1 cellular context compared by ENCODE assay signal in genomic region chr1:84506729-84507453, GRCh38.
TF ChIP-seq lines count a peak whose summit lies in the region.

No MANE protein-coding gene starts in this region.

TF ChIP-seq in HepG2, 621 proteins besides CTCF, POLR2A, EP300 and RAD21 (continued from another document and continues in another):
- TF ChIP-seq, protein P1, sequence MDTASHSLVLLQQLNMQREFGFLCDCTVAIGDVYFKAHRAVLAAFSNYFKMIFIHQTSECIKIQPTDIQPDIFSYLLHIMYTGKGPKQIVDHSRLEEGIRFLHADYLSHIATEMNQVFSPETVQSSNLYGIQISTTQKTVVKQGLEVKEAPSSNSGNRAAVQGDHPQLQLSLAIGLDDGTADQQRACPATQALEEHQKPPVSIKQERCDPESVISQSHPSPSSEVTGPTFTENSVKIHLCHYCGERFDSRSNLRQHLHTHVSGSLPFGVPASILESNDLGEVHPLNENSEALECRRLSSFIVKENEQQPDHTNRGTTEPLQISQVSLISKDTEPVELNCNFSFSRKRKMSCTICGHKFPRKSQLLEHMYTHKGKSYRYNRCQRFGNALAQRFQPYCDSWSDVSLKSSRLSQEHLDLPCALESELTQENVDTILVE (CRISPR knock-in tag; IDR thresholded peaks at IDR 0.05): no peak
- TF ChIP-seq KLF12 (CRISPR knock-in tag; IDR thresholded peaks at IDR 0.05; ENCODE audit: borderline replicate concordance): no peak
- no peak for TF ChIP-seq YY1 (IDR thresholded peaks at IDR 0.05; ENCODE audit: insufficient read depth, insufficient replicate concordance, low read depth, low read length)
- TF ChIP-seq ZNF841 (CRISPR knock-in tag; IDR thresholded peaks at IDR 0.05; ENCODE audit: borderline replicate concordance): no peak
- no peak for TF ChIP-seq TCF12 (IDR thresholded peaks at IDR 0.05)
- TF ChIP-seq TCF12 (CRISPR knock-in tag; IDR thresholded peaks at IDR 0.05): 0 out of 2 replicates have a peak, but pooled peaks have one; percentile 4
- no peak for TF ChIP-seq ZBTB44 (CRISPR knock-in tag; IDR thresholded peaks at IDR 0.05)
- TF ChIP-seq ZFY (CRISPR knock-in tag; IDR thresholded peaks at IDR 0.05): no peak
- no peak for TF ChIP-seq SIX4 (CRISPR knock-in tag; IDR thresholded peaks at IDR 0.05)
- no peak for TF ChIP-seq PCBP2 (optimal IDR thresholded peaks at IDR 0.05; ENCODE audit: low read depth, low read length, poor library complexity, severe bottlenecking)
- no peak for TF ChIP-seq NFIC (IDR thresholded peaks at IDR 0.05; ENCODE audit: low read length)
- no peak for TF ChIP-seq ZNF580 (CRISPR knock-in tag; IDR thresholded peaks at IDR 0.05; ENCODE audit: borderline replicate concordance, low read depth)
- TF ChIP-seq, protein P2, sequence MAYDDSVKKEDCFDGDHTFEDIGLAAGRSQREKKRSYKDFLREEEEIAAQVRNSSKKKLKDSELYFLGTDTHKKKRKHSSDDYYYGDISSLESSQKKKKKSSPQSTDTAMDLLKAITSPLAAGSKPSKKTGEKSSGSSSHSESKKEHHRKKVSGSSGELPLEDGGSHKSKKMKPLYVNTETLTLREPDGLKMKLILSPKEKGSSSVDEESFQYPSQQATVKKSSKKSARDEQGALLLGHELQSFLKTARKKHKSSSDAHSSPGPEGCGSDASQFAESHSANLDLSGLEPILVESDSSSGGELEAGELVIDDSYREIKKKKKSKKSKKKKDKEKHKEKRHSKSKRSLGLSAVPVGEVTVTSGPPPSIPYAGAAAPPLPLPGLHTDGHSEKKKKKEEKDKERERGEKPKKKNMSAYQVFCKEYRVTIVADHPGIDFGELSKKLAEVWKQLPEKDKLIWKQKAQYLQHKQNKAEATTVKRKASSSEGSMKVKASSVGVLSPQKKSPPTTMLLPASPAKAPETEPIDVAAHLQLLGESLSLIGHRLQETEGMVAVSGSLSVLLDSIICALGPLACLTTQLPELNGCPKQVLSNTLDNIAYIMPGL (CRISPR knock-in tag; IDR thresholded peaks at IDR 0.05; ENCODE audit: borderline replicate concordance in 1 of 2, low read depth in 1 of 2): no peak; a peak in 1 of 4 replicates
- TF ChIP-seq CCAR2 (optimal IDR thresholded peaks at IDR 0.05; ENCODE audit: low read depth, low read length): no peak
- TF ChIP-seq KAT8 (CRISPR knock-in tag; IDR thresholded peaks at IDR 0.05): 0 out of 2 replicates have a peak, but pooled peaks have one; percentile 10
- no peak for TF ChIP-seq ZSCAN30 (CRISPR knock-in tag; IDR thresholded peaks at IDR 0.05)
- no peak for TF ChIP-seq ZNF331 (CRISPR knock-in tag; IDR thresholded peaks at IDR 0.05)
- TF ChIP-seq GATA4 (IDR thresholded peaks at IDR 0.05; ENCODE audit: borderline replicate concordance, low read depth): 0 out of 2 replicates have a peak, but pooled peaks have one; percentile 0
- TF ChIP-seq, protein P3, sequence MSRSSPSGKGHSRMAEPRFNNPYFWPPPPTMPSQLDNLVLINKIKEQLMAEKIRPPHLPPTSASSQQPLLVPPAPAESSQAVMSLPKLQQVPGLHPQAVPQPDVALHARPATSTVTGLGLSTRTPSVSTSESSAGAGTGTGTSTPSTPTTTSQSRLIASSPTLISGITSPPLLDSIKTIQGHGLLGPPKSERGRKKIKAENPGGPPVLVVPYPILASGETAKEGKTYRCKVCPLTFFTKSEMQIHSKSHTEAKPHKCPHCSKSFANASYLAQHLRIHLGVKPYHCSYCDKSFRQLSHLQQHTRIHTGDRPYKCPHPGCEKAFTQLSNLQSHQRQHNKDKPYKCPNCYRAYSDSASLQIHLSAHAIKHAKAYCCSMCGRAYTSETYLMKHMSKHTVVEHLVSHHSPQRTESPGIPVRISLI (CRISPR knock-in tag; IDR thresholded peaks at IDR 0.05; ENCODE audit: borderline replicate concordance): no peak
- TF ChIP-seq ZNF292 (CRISPR knock-in tag; IDR thresholded peaks at IDR 0.05; ENCODE audit: borderline replicate concordance, low read depth): no peak
- 0 out of 2 replicates have a peak, but pooled peaks have one; percentile 8 for TF ChIP-seq NR2F2 (IDR thresholded peaks at IDR 0.05; ENCODE audit: borderline replicate concordance, low read depth)
- no peak for TF ChIP-seq TEAD3 (CRISPR knock-in tag; optimal IDR thresholded peaks at IDR 0.05; ENCODE audit: borderline replicate concordance)
- no peak for TF ChIP-seq ZNF235 (CRISPR knock-in tag; IDR thresholded peaks at IDR 0.05; ENCODE audit: borderline replicate concordance)
- TF ChIP-seq, protein P4, sequence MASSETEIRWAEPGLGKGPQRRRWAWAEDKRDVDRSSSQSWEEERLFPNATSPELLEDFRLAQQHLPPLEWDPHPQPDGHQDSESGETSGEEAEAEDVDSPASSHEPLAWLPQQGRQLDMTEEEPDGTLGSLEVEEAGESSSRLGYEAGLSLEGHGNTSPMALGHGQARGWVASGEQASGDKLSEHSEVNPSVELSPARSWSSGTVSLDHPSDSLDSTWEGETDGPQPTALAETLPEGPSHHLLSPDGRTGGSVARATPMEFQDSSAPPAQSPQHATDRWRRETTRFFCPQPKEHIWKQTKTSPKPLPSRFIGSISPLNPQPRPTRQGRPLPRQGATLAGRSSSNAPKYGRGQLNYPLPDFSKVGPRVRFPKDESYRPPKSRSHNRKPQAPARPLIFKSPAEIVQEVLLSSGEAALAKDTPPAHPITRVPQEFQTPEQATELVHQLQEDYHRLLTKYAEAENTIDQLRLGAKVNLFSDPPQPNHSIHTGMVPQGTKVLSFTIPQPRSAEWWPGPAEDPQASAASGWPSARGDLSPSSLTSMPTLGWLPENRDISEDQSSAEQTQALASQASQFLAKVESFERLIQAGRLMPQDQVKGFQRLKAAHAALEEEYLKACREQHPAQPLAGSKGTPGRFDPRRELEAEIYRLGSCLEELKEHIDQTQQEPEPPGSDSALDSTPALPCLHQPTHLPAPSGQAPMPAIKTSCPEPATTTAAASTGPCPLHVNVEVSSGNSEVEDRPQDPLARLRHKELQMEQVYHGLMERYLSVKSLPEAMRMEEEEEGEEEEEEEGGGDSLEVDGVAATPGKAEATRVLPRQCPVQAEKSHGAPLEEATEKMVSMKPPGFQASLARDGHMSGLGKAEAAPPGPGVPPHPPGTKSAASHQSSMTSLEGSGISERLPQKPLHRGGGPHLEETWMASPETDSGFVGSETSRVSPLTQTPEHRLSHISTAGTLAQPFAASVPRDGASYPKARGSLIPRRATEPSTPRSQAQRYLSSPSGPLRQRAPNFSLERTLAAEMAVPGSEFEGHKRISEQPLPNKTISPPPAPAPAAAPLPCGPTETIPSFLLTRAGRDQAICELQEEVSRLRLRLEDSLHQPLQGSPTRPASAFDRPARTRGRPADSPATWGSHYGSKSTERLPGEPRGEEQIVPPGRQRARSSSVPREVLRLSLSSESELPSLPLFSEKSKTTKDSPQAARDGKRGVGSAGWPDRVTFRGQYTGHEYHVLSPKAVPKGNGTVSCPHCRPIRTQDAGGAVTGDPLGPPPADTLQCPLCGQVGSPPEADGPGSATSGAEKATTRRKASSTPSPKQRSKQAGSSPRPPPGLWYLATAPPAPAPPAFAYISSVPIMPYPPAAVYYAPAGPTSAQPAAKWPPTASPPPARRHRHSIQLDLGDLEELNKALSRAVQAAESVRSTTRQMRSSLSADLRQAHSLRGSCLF (CRISPR knock-in tag; IDR thresholded peaks at IDR 0.05; ENCODE audit: borderline replicate concordance): no peak
- TF ChIP-seq JARID2 (CRISPR knock-in tag; IDR thresholded peaks at IDR 0.05; ENCODE audit: insufficient replicate concordance): no peak
- no peak for TF ChIP-seq ZNF720 (CRISPR knock-in tag; IDR thresholded peaks at IDR 0.05)
- TF ChIP-seq ZNF24 (IDR thresholded peaks at IDR 0.05): no peak
- no peak for TF ChIP-seq FOSL1 (CRISPR knock-in tag; IDR thresholded peaks at IDR 0.05; ENCODE audit: borderline replicate concordance)
- TF ChIP-seq MAFK (conservative IDR thresholded peaks at IDR 0.05 in 1 of 2, IDR thresholded peaks at IDR 0.05 in 1 of 2; ENCODE audit: low read length in 2 of 2): no peak
- TF ChIP-seq, protein P5, sequence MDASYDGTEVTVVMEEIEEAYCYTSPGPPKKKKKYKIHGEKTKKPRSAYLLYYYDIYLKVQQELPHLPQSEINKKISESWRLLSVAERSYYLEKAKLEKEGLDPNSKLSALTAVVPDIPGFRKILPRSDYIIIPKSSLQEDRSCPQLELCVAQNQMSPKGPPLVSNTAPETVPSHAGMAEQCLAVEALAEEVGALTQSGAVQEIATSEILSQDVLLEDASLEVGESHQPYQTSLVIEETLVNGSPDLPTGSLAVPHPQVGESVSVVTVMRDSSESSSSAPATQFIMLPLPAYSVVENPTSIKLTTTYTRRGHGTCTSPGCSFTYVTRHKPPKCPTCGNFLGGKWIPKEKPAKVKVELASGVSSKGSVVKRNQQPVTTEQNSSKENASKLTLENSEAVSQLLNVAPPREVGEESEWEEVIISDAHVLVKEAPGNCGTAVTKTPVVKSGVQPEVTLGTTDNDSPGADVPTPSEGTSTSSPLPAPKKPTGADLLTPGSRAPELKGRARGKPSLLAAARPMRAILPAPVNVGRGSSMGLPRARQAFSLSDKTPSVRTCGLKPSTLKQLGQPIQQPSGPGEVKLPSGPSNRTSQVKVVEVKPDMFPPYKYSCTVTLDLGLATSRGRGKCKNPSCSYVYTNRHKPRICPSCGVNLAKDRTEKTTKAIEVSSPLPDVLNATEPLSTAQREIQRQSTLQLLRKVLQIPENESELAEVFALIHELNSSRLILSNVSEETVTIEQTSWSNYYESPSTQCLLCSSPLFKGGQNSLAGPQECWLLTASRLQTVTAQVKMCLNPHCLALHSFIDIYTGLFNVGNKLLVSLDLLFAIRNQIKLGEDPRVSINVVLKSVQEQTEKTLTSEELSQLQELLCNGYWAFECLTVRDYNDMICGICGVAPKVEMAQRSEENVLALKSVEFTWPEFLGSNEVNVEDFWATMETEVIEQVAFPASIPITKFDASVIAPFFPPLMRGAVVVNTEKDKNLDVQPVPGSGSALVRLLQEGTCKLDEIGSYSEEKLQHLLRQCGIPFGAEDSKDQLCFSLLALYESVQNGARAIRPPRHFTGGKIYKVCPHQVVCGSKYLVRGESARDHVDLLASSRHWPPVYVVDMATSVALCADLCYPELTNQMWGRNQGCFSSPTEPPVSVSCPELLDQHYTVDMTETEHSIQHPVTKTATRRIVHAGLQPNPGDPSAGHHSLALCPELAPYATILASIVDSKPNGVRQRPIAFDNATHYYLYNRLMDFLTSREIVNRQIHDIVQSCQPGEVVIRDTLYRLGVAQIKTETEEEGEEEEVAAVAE (CRISPR knock-in tag; IDR thresholded peaks at IDR 0.05; ENCODE audit: borderline replicate concordance): no peak
- TF ChIP-seq SALL1 (CRISPR knock-in tag; IDR thresholded peaks at IDR 0.05): no peak
- TF ChIP-seq JDP2 (CRISPR knock-in tag; IDR thresholded peaks at IDR 0.05; ENCODE audit: borderline replicate concordance): no peak
- no peak for TF ChIP-seq NR2C2 (CRISPR knock-in tag; IDR thresholded peaks at IDR 0.05; ENCODE audit: borderline replicate concordance)
- no peak for TF ChIP-seq FOXA1 (IDR thresholded peaks at IDR 0.05)
- no peak for TF ChIP-seq FOXA1 (CRISPR knock-in tag; IDR thresholded peaks at IDR 0.05)
- TF ChIP-seq MEF2D (CRISPR knock-in tag; IDR thresholded peaks at IDR 0.05): no peak
- TF ChIP-seq IKZF1 (IDR thresholded peaks at IDR 0.05): no peak
- peak; percentile 15; the same call in 1 of the 2 replicates for TF ChIP-seq NFYB (CRISPR knock-in tag; IDR thresholded peaks at IDR 0.05)
- no peak for TF ChIP-seq ZNF510 (CRISPR knock-in tag; IDR thresholded peaks at IDR 0.05; ENCODE audit: low read depth)
- no peak for TF ChIP-seq ZNF414 (CRISPR knock-in tag; IDR thresholded peaks at IDR 0.05)
- TF ChIP-seq ZNF281 (CRISPR knock-in tag; IDR thresholded peaks at IDR 0.05; ENCODE audit: borderline replicate concordance): peak; percentile 83; the same call in 1 of the 2 replicates
- TF ChIP-seq ZFYVE20 (CRISPR knock-in tag; IDR thresholded peaks at IDR 0.05; ENCODE audit: borderline replicate concordance, low read depth): no peak
- TF ChIP-seq HNRNPLL (IDR thresholded peaks at IDR 0.05; ENCODE audit: low read depth, low read length, poor library complexity, severe bottlenecking): peak; percentile 84
- TF ChIP-seq FOXA3 (CRISPR knock-in tag; IDR thresholded peaks at IDR 0.05): no peak
- no peak for TF ChIP-seq SAFB2 (CRISPR knock-in tag; IDR thresholded peaks at IDR 0.05; ENCODE audit: borderline replicate concordance, low read depth)
- TF ChIP-seq NKX3-1 (CRISPR knock-in tag; IDR thresholded peaks at IDR 0.05): no peak
